In genomic region chr11:75140269-75141138, GRCh38 we compare ENCODE assay signal across 1 cellular context.
TF ChIP-seq lines count a peak whose summit lies in the region.

No MANE protein-coding gene starts in this region.

TF ChIP-seq in GM12878, 131 proteins besides CTCF, POLR2A, EP300 and RAD21 (continued from another document):
- TF ChIP-seq SMC3 (IDR thresholded peaks at IDR 0.05; ENCODE audit: borderline replicate concordance, low read length) (peak; percentile 83), NR2F1 (conservative IDR thresholded peaks at IDR 0.05) (no peak), PAX5 (IDR thresholded peaks at IDR 0.05; ENCODE audit: borderline replicate concordance, low read depth, low read length) (peak; percentile 55; the same call in 1 of the 2 replicates), LARP7 (IDR thresholded peaks at IDR 0.05) (0 out of 2 replicates have a peak, but pooled peaks have one; percentile 22), RUNX3 (IDR thresholded peaks at IDR 0.05; ENCODE audit: low read length) (no peak), TCF3 (IDR thresholded peaks at IDR 0.05; ENCODE audit: borderline replicate concordance, insufficient read depth, low read depth, low read length) (0 out of 2 replicates have a peak, but pooled peaks have one; percentile 60), MXI1 (IDR thresholded peaks at IDR 0.05; ENCODE audit: low read depth, low read length) (no peak), ZNF687 (IDR thresholded peaks at IDR 0.05) (no peak), MEF2A (IDR thresholded peaks at IDR 0.05; ENCODE audit: insufficient read depth, low read depth, low read length) (no peak), TARDBP (IDR thresholded peaks at IDR 0.05; ENCODE audit: borderline replicate concordance) (no peak), YY1 (IDR thresholded peaks at IDR 0.05; ENCODE audit: low read depth, low read length) (peak; percentile 68; the same call in 1 of the 2 replicates), CEBPZ (IDR thresholded peaks at IDR 0.05; ENCODE audit: low read depth, low read length) (no peak), ZNF217 (IDR thresholded peaks at IDR 0.05) (no peak), ZNF622 (IDR thresholded peaks at IDR 0.05) (no peak)
